8 cellular contexts compared by ENCODE assay signal in genomic region chr6:34657307-34657978, GRCh38. TPM values are rescaled to one million over a fixed set of nuclear protein-coding genes. Genes with fewer than 3 reads are reported as not detected.
A peak's percentile ranks its signal among the peaks of the same experiment; 100 is the strongest.
DNase-seq lines count a peak whose midpoint lies in the region; ATAC-seq, FAIRE-seq and TF ChIP-seq lines count a peak whose summit lies in the region.

No MANE protein-coding gene starts in this region.

- H3K4me3 ChIP-seq in A549 = peak overlapping the region; percentile 28; the same call in 2 of the 3 replicates
- peak overlapping the region; percentile 56 for H3K4me3 ChIP-seq in GM12865 (ENCODE audit: low read depth, low read length)
- H3K4me3 ChIP-seq in astrocyte of the spinal cord (ENCODE audit: low read depth, low read length) = peak overlapping the region; percentile 36
- no peak overlapping the region for H3K4me3 ChIP-seq in iPS-20b (ENCODE audit: low read length)
- peak overlapping the region; percentile 69 to 79 (median 72) for H3K4me3 ChIP-seq in skeletal muscle tissue (ENCODE audit: low read length in 3 of 3)

- H3K27me3 ChIP-seq in iPS-20b (ENCODE audit: insufficient read depth, low read length) (no peaks in the 10 kb centered on the region), skeletal muscle tissue (ENCODE audit: control insufficient read depth in 3 of 3, insufficient read depth in 3 of 3, low read length in 3 of 3) (no peaks in the 10 kb centered on the region)

- peak overlapping the region; percentile 71 for H3K4me2 ChIP-seq in A549

- H3K27ac ChIP-seq in A549 = peak overlapping the region; percentile 79 to 95
- H3K27ac ChIP-seq in iPS-20b (ENCODE audit: low read length) = peak overlapping the region; percentile 17
- peak overlapping the region; percentile 97 for H3K27ac ChIP-seq in skeletal muscle tissue (ENCODE audit: low read depth, low read length)

- 3% methylated on average over 2 of the region's 2 CpGs for WGBS in A549 (ENCODE audit: missing lambda C conversion rate)

- TF ChIP-seq RAD21 in A549 (conservative IDR thresholded peaks at IDR 0.05 in 1 of 2, IDR thresholded peaks at IDR 0.05 in 1 of 2) = no peak

- no peak for FAIRE-seq in A549 (lab: Jason Lieb, UNC)

- H3K4me1 ChIP-seq in A549 (peaks cover 42% of the 10 kb centered on the region), iPS-20b (ENCODE audit: insufficient read depth, low read length) (peaks cover 12% of the 10 kb centered on the region), skeletal muscle tissue (ENCODE audit: control insufficient read depth in 3 of 3, insufficient read depth in 3 of 3, low read length in 3 of 3) (peaks cover 28 to 38% (median 32%) of the 10 kb centered on the region in 3 donors)

- H3K9ac ChIP-seq in iPS-20b (ENCODE audit: low read depth, low read length) (peak overlapping the region; percentile 46; the same call in 1 of the 2 replicates), skeletal muscle tissue (ENCODE audit: low read depth in 1 of 3, low read length in 3 of 3) (peak overlapping the region; percentile 74 to 85 (median 79))

- POLR2A ChIA-PET in A549 (lab: Yijun Ruan, JAX) = interaction anchor here (1.2 to 2.3 kb wide), 2 partner anchors 38 to 99 kb away, joined by 4 to 13 read pairs; partner anchors contain the start of gene SNRPC

- CTCF ChIA-PET in A549 (lab: Yijun Ruan, JAX) = interaction anchor here (1.4 to 1.8 kb wide), 4 partner anchors 16 to 99 kb away, joined by 3 to 5 read pairs (median 3); no protein-coding TSS in a partner anchor

- ATAC-seq in A549 (peak; percentile 89 to 97), GM18502 (IDR thresholded peaks at IDR 0.05; ENCODE audit: poor library complexity, unreplicated experiment) (no peak)

- no peak for TF ChIP-seq POLR2A in A549 (IDR thresholded peaks at IDR 0.05; ENCODE audit: low read length)

- in situ Hi-C loops in astrocyte of the spinal cord (cut with HindIII; ENCODE audit: low sequenced_read_pairs) = no loop called here

- TF ChIP-seq CTCF in A549 (IDR thresholded peaks at IDR 0.05) (no peak), GM12865 (IDR thresholded peaks at IDR 0.05; ENCODE audit: insufficient read depth, low read depth, low read length, missing control alignments) (no peak), astrocyte of the spinal cord (IDR thresholded peaks at IDR 0.05; ENCODE audit: low read depth, low read length) (no peak)

- H3K36me3 ChIP-seq in iPS-20b (ENCODE audit: insufficient read depth, low read depth, low read length) = peaks cover 11% of the 10 kb centered on the region
- H3K36me3 ChIP-seq in skeletal muscle tissue (ENCODE audit: control insufficient read depth in 3 of 3, insufficient read depth in 3 of 3, low read length in 3 of 3) = peaks cover 0 to 4% (median 2%) of the 10 kb centered on the region in 3 donors

- H3K9me3 ChIP-seq in A549 (no peaks in the 10 kb centered on the region), iPS-20b (ENCODE audit: insufficient read depth, low read depth, low read length) (no peaks in the 10 kb centered on the region), skeletal muscle tissue (ENCODE audit: control insufficient read depth in 3 of 3, low read length in 3 of 3) (no peaks in the 10 kb centered on the region)

- peak; percentile 60 to 86 for DNase-seq in A549 (ENCODE audit: low read depth in 1 of 2, low spot score in 1 of 2)
- peak; percentile 69 for DNase-seq in GM12865 (ENCODE audit: low read depth)
- DNase-seq in NCI-H460 (ENCODE audit: extremely low read depth, low read depth) = peak; percentile 76
- peak; percentile 92 for DNase-seq in astrocyte of the spinal cord (ENCODE audit: low read depth, low spot score)
- DNase-seq in activated effector memory CD4-positive, alpha-beta T cell treated with anti-CD3 and anti-CD28 coated beads, Interleukin-2, amount 50 U/mL, for 16 hours = no peak

- TF ChIP-seq EP300 in A549 (IDR thresholded peaks at IDR 0.05) = no peak

TF ChIP-seq in A549, 52 proteins besides CTCF, POLR2A, EP300 and RAD21:
- no peak for TF ChIP-seq E2F6 (IDR thresholded peaks at IDR 0.05; ENCODE audit: borderline replicate concordance, low read depth)
- peak in 1 of 2 experiments; percentile 23; a peak in 1 of 5 replicates for TF ChIP-seq JUN (IDR thresholded peaks at IDR 0.05)
- TF ChIP-seq, protein P1, sequence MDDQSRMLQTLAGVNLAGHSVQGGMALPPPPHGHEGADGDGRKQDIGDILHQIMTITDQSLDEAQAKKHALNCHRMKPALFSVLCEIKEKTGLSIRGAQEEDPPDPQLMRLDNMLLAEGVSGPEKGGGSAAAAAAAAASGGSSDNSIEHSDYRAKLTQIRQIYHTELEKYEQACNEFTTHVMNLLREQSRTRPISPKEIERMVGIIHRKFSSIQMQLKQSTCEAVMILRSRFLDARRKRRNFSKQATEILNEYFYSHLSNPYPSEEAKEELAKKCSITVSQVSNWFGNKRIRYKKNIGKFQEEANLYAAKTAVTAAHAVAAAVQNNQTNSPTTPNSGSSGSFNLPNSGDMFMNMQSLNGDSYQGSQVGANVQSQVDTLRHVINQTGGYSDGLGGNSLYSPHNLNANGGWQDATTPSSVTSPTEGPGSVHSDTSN (IDR thresholded peaks at IDR 0.05) = no peak
- TF ChIP-seq MAFK (IDR thresholded peaks at IDR 0.05; ENCODE audit: partially characterized antibody) = peak; percentile 97
- TF ChIP-seq NFE2L2 (conservative IDR thresholded peaks at IDR 0.05; ENCODE audit: low read length) = peak; percentile 62

RNA-seq across cellular contexts. Expression of gene ILRUN, which starts 39.1 kb away (rescaled TPM):
- 33.7 and 36.1 TPM in 2 replicates for polyA plus RNA-seq in A549 (2011; rRNA removed)
- polyA plus RNA-seq in A549 (2012; cell fraction: cytosol; rRNA removed) = 12.4 and 18.4 TPM in 2 replicates
- polyA plus RNA-seq in A549 (2012; cell fraction: nucleus; rRNA removed) = 8.3 and 11.9 TPM in 2 replicates
- 24.4 to 28.6 TPM (median 25.4 TPM) in 3 replicates for polyA plus RNA-seq in A549 (2017; fragmentation: RNase III; extraction: RNeasy Plus Mini Kit Qiagen cat#74134 plus additional on column Dnase treatment)
- 42.0 and 45.2 TPM in 2 replicates for polyA minus RNA-seq in A549 (2011; rRNA and poly(A)+ RNA removed)
- total RNA-seq in NCI-H460 (2014; rRNA removed; shearing (Covaris generic)) = 15.5 and 16.4 TPM in 2 replicates
- 10.5 and 10.7 TPM in 2 replicates for polyA plus RNA-seq in NCI-H460 (2014; cell fraction: nucleus; rRNA removed)
- 64.7 TPM for total RNA-seq in skeletal muscle tissue

Comparison
In these comparisons a context has a peak if more than half of its experiments do, and no peak if none do; other contexts are left out.
1. H3K27ac ChIP-seq: peak in every context shown above with its lines; median percentile 97 in skeletal muscle tissue; 87 in A549; 17 in iPS-20b.